In genomic region chr11:45051621-45052020, GRCh38 we compare ENCODE assay signal across 28 cellular contexts.
"Had no signal": no experiment of that assay in that cellular context is flagged by ENCODE, and none has a peak within 500 bp of the region (broad histone marks: within the 10 kb centered on the region; RNA-seq: fewer than 3 reads in every experiment).

No MANE protein-coding gene starts in this region.

- H3K27ac ChIP-seq: left lung, lower lobe of right lung, neural progenitor cell, ovary, prostate gland, spleen, stomach, testis, thyroid gland, transverse colon, upper lobe of left lung had no signal

- H3K36me3 Mint-ChIP-seq: mesothelial cell of epicardium, natural killer cell, neural progenitor cell had no signal

- H3K27me3 ChIP-seq: left lung, neural progenitor cell, ovary, spleen, testis, thyroid gland, transverse colon, upper lobe of left lung had no signal

- H3K4me3 Mint-ChIP-seq: immature natural killer cell; mesothelial cell of epicardium; naive B cell; natural killer cell; nephron progenitor cell; neural progenitor cell; stimulated activated naive B cell treated with anti-CD40 and anti-IgM and Interleukin-4, amounts not matched to agents 10 μg/mL and 1 μg/mL and 100 μg/mL, for 72 hours had no signal

- ATAC-seq: left colon; left lung; lower lobe of right lung; natural killer cell; right cardiac atrium; sciatic nerve; stimulated activated naive B cell treated with anti-CD40 and anti-IgM and Interleukin-4, amounts not matched to agents 10 μg/mL and 1 μg/mL and 100 μg/mL, for 72 hours; stimulated activated naive CD8-positive, alpha-beta T cell treated with anti-CD3 and anti-CD28 coated beads, Interleukin-15, Interleukin-2, amounts not matched to agents 100 U/mL and 50 U/mL, for 24 hours had no signal

- H3K27ac Mint-ChIP-seq: immature natural killer cell; mesothelial cell of epicardium; naive B cell; natural killer cell; stimulated activated naive B cell treated with anti-CD40 and anti-IgM and Interleukin-4, amounts not matched to agents 10 μg/mL and 1 μg/mL and 100 μg/mL, for 72 hours had no signal

- H3K4me3 ChIP-seq: left lung, lower lobe of right lung, neural progenitor cell, ovary, prostate gland, skin epidermis, spleen, stomach, testis, thyroid gland, transverse colon, upper lobe of left lung had no signal

- H3K36me3 ChIP-seq: left lung, lower lobe of right lung, neural progenitor cell, ovary, prostate gland, spleen, stomach, thyroid gland, transverse colon, upper lobe of left lung had no signal

- H3K9me3 ChIP-seq: left lung, lower lobe of right lung, ovary, prostate gland, spleen, stomach, testis, thyroid gland, transverse colon, upper lobe of left lung had no signal

- DNase-seq: hypothalamus; immature natural killer cell; kidney; left colon; left lung; lower lobe of right lung; mesendoderm; naive B cell; natural killer cell; nephron progenitor cell; ovary; retina; right cardiac atrium; spleen; stimulated activated CD4-positive, alpha-beta T cell treated with anti-CD3 and anti-CD28 coated beads, Interleukin-1b, Interleukin-23, amount 100 ng/mL, for 48 hours; stimulated activated CD4-positive, alpha-beta T cell treated with anti-CD3 and anti-CD28 coated beads, Interleukin-4, amount 100 ng/mL, for 1 hour; stimulated activated naive B cell treated with anti-CD40 and anti-IgM and Interleukin-4, amounts not matched to agents 10 μg/mL and 1 μg/mL and 100 μg/mL, for 72 hours; stimulated activated naive CD8-positive, alpha-beta T cell treated with anti-CD3 and anti-CD28 coated beads, Interleukin-15, Interleukin-2, amounts not matched to agents 100 U/mL and 50 U/mL, for 24 hours; stomach; testis; thyroid gland; transverse colon; upper lobe of left lung had no signal

- H3K4me1 ChIP-seq: prostate gland, testis, transverse colon had no signal

- H3K9me3 Mint-ChIP-seq: immature natural killer cell, mesothelial cell of epicardium, natural killer cell, nephron progenitor cell, neural progenitor cell had no signal
